8 cellular contexts compared by ENCODE assay signal in the genomic region with DNA sequence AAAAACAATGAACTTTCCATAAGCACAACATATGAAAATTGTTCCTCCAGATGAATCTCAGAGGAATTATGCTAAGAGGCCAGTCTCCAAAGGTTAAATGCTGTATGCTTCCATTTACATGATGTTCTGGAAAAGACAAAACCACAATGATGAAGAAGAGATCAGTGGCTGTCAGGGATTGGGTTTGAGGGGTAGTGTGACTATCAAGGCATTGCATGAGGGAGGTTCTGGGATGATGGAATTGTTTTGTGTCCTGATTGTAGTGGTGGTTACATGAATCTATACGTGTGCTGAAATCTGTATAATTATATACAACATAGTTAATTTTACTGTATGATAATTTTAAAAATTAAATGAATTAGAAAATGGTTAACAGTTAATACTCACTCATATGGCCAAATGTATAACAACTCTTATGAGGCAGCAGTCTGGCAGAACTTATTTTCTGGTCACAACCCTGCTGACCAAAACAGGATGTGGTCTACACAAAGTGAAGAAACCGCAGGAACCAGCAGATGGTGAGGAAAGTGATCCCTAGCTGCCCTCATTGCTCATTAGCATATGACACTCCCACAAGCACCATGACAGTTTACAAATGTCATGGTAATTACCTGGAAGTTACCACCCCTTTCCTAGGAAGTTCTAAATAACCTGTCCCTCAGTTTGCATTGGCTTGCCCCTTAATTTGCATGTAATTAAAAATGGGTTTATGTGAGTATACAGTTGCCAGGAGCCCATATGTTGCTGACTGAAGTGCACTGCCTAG. TPM values are rescaled to one million over a fixed set of nuclear protein-coding genes. Genes with fewer than 3 reads are reported as not detected.
DNase-seq lines count a peak whose midpoint lies in the region; ATAC-seq, FAIRE-seq and TF ChIP-seq lines count a peak whose summit lies in the region.

No MANE protein-coding gene starts in this region.

- FAIRE-seq in K562 (lab: Jason Lieb, UNC), result peak; percentile 97

- ATAC-seq in GM21360 (IDR thresholded peaks at IDR 0.05; ENCODE audit: unreplicated experiment), result peak; percentile 79
- ATAC-seq in HG03571 (IDR thresholded peaks at IDR 0.05; ENCODE audit: unreplicated experiment), result peak; percentile 86
- ATAC-seq in K562, result peak; percentile 98
- peak; percentile 75 to 90 (median 85) for ATAC-seq in natural killer cell

- intact Hi-C loops in K562 (cut with micrococcal nuclease) (loop anchor here (1.0 to 5.0 kb wide), 2 partner anchors 37 to 121 kb away; no protein-coding TSS in a partner anchor), natural killer cell (cut with micrococcal nuclease) (loop anchor here (2.0 kb wide), 1 partner anchor 32 kb away; the partner anchor contains the start of gene NSFL1C), Caco-2 (cut with micrococcal nuclease; ENCODE audit: unreplicated experiment) (loop anchor here (5.0 kb wide), 1 partner anchor 38 kb away; no protein-coding TSS in a partner anchor)

- TF ChIP-seq EP300 in K562 (IDR thresholded peaks at IDR 0.05; ENCODE audit: low read length), result peak; percentile 62

- in situ Hi-C loops in K562 (cut with MboI), result no loop called here

- no peak for TF ChIP-seq POLR2A in K562 (conservative IDR thresholded peaks at IDR 0.05)

- H3K27ac ChIP-seq in SU-DHL-6 (ENCODE audit: low read depth, low read length), result no peak overlapping the region
- H3K27ac ChIP-seq in K562 (ENCODE audit: extremely low read depth, low read depth, low read length), result peak overlapping the region; percentile 80

- CTCF ChIA-PET in K562 (lab: Yijun Ruan, JAX; ENCODE audit: low intra/inter-chr PET ratio) (no interaction called here), Caco-2 (lab: Charles Lee) (interaction anchor here (1.4 kb wide), 1 partner anchor 69 kb away, joined by 4 read pairs; no protein-coding TSS in a partner anchor)

- H3K27me3 ChIP-seq in SU-DHL-6 (ENCODE audit: low read length), result no peaks in the 10 kb centered on the region
- no peaks in the 10 kb centered on the region for H3K27me3 ChIP-seq in K562 (ENCODE audit: control insufficient read depth in 2 of 2, insufficient read depth in 2 of 2, low read length in 2 of 2)
- no peaks in the 10 kb centered on the region for H3K27me3 ChIP-seq in Caco-2 (replicated peaks; ENCODE audit: control insufficient read depth, insufficient read depth, low read length)

- no peak for TF ChIP-seq CTCF in SU-DHL-6 (IDR thresholded peaks at IDR 0.05; ENCODE audit: insufficient read depth, low read length, poor library complexity, severe bottlenecking)
- TF ChIP-seq CTCF in K562 (IDR thresholded peaks at IDR 0.05 in 2 of 3, conservative IDR thresholded peaks at IDR 0.05 in 1 of 3; ENCODE audit: insufficient read depth in 2 of 3, low read depth in 1 of 3, low read length in 3 of 3), result no peak
- no peak for TF ChIP-seq CTCF in natural killer cell (IDR thresholded peaks at IDR 0.05)
- no peak for TF ChIP-seq CTCF in Caco-2 (IDR thresholded peaks at IDR 0.05; ENCODE audit: insufficient read depth in 1 of 2, low read depth in 1 of 2, low read length in 1 of 2, severe bottlenecking in 1 of 2, unreplicated experiment in 1 of 2)

- H2AFZ ChIP-seq in SU-DHL-6 (ENCODE audit: low read depth, low read length, severe bottlenecking), result no peak overlapping the region
- H2AFZ ChIP-seq in K562 (ENCODE audit: low read depth, low read length), result peak overlapping the region; percentile 46; the same call in 1 of the 2 replicates

- H3K27ac Mint-ChIP-seq in natural killer cell (peak overlapping the region; percentile 45 to 62), Caco-2 (ENCODE audit: unreplicated experiment) (no peak overlapping the region)

- H3K4me1 Mint-ChIP-seq in natural killer cell (peaks cover 13 to 17% of the 10 kb centered on the region in 2 donors), Caco-2 (ENCODE audit: low read depth, unreplicated experiment) (no peaks in the 10 kb centered on the region)

- H3K4me3 Mint-ChIP-seq in natural killer cell (peak overlapping the region; percentile 21), Caco-2 (ENCODE audit: unreplicated experiment) (no peak overlapping the region)

- H3K4me1 ChIP-seq in K562 (replicated peaks in 1 of 2; ENCODE audit: control insufficient read depth in 2 of 2, insufficient read depth in 2 of 2, low read length in 2 of 2) (peaks cover 0 to 20% of the 10 kb centered on the region in 2 experiments; a peak in 3 of 5 replicates), Caco-2 (no peaks in the 10 kb centered on the region)

- H3K4me3 ChIP-seq in SU-DHL-6 (ENCODE audit: insufficient read depth, low read length, poor library complexity, severe bottlenecking), result no peak overlapping the region
- H3K4me3 ChIP-seq in K562, result no peak overlapping the region
- no peak overlapping the region for H3K4me3 ChIP-seq in Caco-2 (ENCODE audit: low read depth, low read length)

- no peaks in the 10 kb centered on the region for H3F3A ChIP-seq in SU-DHL-6 (ENCODE audit: insufficient read depth)

- BruUV-seq in K562 (replicated peaks; lab: Mats Ljungman, UMichigan) (TSS peak; percentile 67), Caco-2 (replicated peaks; lab: Mats Ljungman, UMichigan) (no TSS peak)

- H3K9me3 ChIP-seq in SU-DHL-6 (ENCODE audit: insufficient read depth, low read length) (no peaks in the 10 kb centered on the region), K562 (replicated peaks; ENCODE audit: control insufficient read depth, insufficient read depth, low read depth, low read length) (no peaks in the 10 kb centered on the region), Caco-2 (no peaks in the 10 kb centered on the region)

- H3K36me3 Mint-ChIP-seq in natural killer cell (peaks cover 5% of the 10 kb centered on the region), Caco-2 (ENCODE audit: insufficient read depth, unreplicated experiment) (peaks cover 6% of the 10 kb centered on the region)

- no peak for TF ChIP-seq RAD21 in K562 (CRISPR knock-in tag; conservative IDR thresholded peaks at IDR 0.05 in 1 of 2, IDR thresholded peaks at IDR 0.05 in 1 of 2)

- H3K9me1 ChIP-seq in K562 (ENCODE audit: control insufficient read depth, insufficient read depth, low read length), result no peaks in the 10 kb centered on the region

- no peak overlapping the region for H3K9ac ChIP-seq in SU-DHL-6 (ENCODE audit: low read length)
- H3K9ac ChIP-seq in K562 (ENCODE audit: insufficient read depth in 1 of 2, low read depth in 2 of 2, low read length in 2 of 2), result peak overlapping the region in 1 of 2 experiments; percentile 12; a peak in 1 of 4 replicates

- POLR2A ChIA-PET in K562 (lab: Yijun Ruan, JAX) (interaction anchor here (0.5 kb wide), 1 partner anchor 65 kb away, joined by 3 read pairs; no protein-coding TSS in a partner anchor), Caco-2 (lab: Charles Lee) (no interaction called here)

- H3K4me2 ChIP-seq in SU-DHL-6 (ENCODE audit: low read depth, low read length, poor library complexity, severe bottlenecking) (peak overlapping the region; percentile 33), K562 (ENCODE audit: insufficient read depth, low read length) (peak overlapping the region; percentile 51)

- peaks cover 31 to 52% of the 10 kb centered on the region in 2 donors for H3K27me3 Mint-ChIP-seq in natural killer cell (ENCODE audit: low read depth in 2 of 2)
- H3K27me3 Mint-ChIP-seq in Caco-2 (ENCODE audit: insufficient read depth, unreplicated experiment), result peaks cover 7% of the 10 kb centered on the region

- H3K36me3 ChIP-seq in SU-DHL-6 (ENCODE audit: low read length) (no peaks in the 10 kb centered on the region), K562 (ENCODE audit: control insufficient read depth, insufficient read depth, low read length) (no peaks in the 10 kb centered on the region), Caco-2 (ENCODE audit: control insufficient read depth, insufficient read depth, low read length) (no peaks in the 10 kb centered on the region)

- no peaks in the 10 kb centered on the region for H3K79me2 ChIP-seq in SU-DHL-6 (ENCODE audit: insufficient read depth, low read length)
- no peaks in the 10 kb centered on the region for H3K79me2 ChIP-seq in K562 (ENCODE audit: control insufficient read depth, insufficient read depth, low read length)

- no peaks in the 10 kb centered on the region for H3K9me2 ChIP-seq in SU-DHL-6 (replicated peaks; ENCODE audit: insufficient read depth, low read length)

- 0% methylated on average over 2 of the region's 2 CpGs for WGBS in K562 (ENCODE audit: insufficient coverage, low coverage, missing lambda C conversion rate)

- H4K20me1 ChIP-seq in SU-DHL-6 (ENCODE audit: low read depth, low read length) (no peaks in the 10 kb centered on the region), K562 (replicated peaks; ENCODE audit: control insufficient read depth, insufficient read depth, low read length) (no peaks in the 10 kb centered on the region)

- peak; percentile 73 for DNase-seq in GF-D8 (lab: John Stamatoyannopoulos, UW)
- peak in 2 of 4 experiments; percentile 66 to 89 for DNase-seq in K562 (ENCODE audit: extremely low read depth in 1 of 4, low spot score in 3 of 4)
- peak; percentile 58 for DNase-seq in natural killer cell
- no peak for DNase-seq in Caco-2
- DNase-seq in ecto neural progenitor cell (ENCODE audit: low spot score), result no peak

- H3K9me3 Mint-ChIP-seq in natural killer cell, result no peaks in the 10 kb centered on the region
- no peaks in the 10 kb centered on the region for H3K9me3 Mint-ChIP-seq in Caco-2 (ENCODE audit: unreplicated experiment)

RNA-seq across cellular contexts. Expression of gene NSFL1C, which starts 31.9 kb away (rescaled TPM):
- total RNA-seq in K562 (2011; cell fraction: chromatin; rRNA removed; ENCODE audit: low replicate concordance), result 50.9 and 82.3 TPM in 2 replicates
- 32.7 and 35.1 TPM in 2 replicates for total RNA-seq in K562 (2011; cell fraction: nucleolus; rRNA removed)
- 58.5 and 68.4 TPM in 2 replicates for total RNA-seq in K562 (2011; cell fraction: nucleoplasm; rRNA removed)
- 69.8 and 82.5 TPM in 2 replicates for total RNA-seq in K562 (2014; rRNA removed)
- 27.2 and 29.9 TPM in 2 replicates for total RNA-seq in K562 (2014; rRNA removed; fragmentation: Illumina TruSeq; extraction: Trizol)
- total RNA-seq in K562 (2015; rRNA removed; fragmentation: Illumina TruSeq; extraction: Trizol), result 35.4 and 36.3 TPM in 2 replicates
- total RNA-seq in K562 (2021), result 97.3 and 99.1 TPM in 2 replicates
- 20.8 and 26.5 TPM in 2 replicates for polyA plus RNA-seq in K562 (2011; rRNA removed)
- polyA plus RNA-seq in K562 (2011; cell fraction: cytosol; rRNA removed), result 15.1 and 25.0 TPM in 2 replicates
- 91.8 and 160 TPM in 2 replicates for polyA plus RNA-seq in K562 (2011; cell fraction: nucleus; rRNA removed)
- 78.4 and 79.6 TPM in 2 replicates for polyA plus RNA-seq in K562 (2012)
- polyA plus RNA-seq in K562 (2014; fragmentation: Illumina TruSeq; extraction: Trizol), result 104 and 119 TPM in 2 replicates
- 10 to 100 TPM; 39.3 to 47.0 TPM for polyA plus RNA-seq in K562 (2014; fragmentation: Nextera tagmentation; extraction: Ambion mirVana)
- polyA plus RNA-seq in K562 (2014; rRNA removed), result 53.8 and 71.3 TPM in 2 replicates
- 26.7 and 47.1 TPM in 2 replicates for polyA minus RNA-seq in K562 (2011; rRNA and poly(A)+ RNA removed)
- polyA minus RNA-seq in K562 (2011; cell fraction: cytosol; rRNA and poly(A)+ RNA removed), result 11.0 and 17.7 TPM in 2 replicates
- polyA minus RNA-seq in K562 (2011; cell fraction: nucleus; rRNA and poly(A)+ RNA removed), result 47.0 and 118 TPM in 2 replicates
- 10 to 100 TPM; 53.9 to 69.0 (median 66.2) TPM for total RNA-seq in natural killer cell
- 104 and 119 TPM in 2 replicates for total RNA-seq in Caco-2 (2022)

RNA-seq across cellular contexts. Expression of gene FKBP1A, which starts 41.9 kb away (rescaled TPM):
- 49.2 and 57.2 TPM in 2 replicates for total RNA-seq in K562 (2011; cell fraction: chromatin; rRNA removed; ENCODE audit: low replicate concordance)
- 36.9 and 40.8 TPM in 2 replicates for total RNA-seq in K562 (2011; cell fraction: nucleolus; rRNA removed)
- total RNA-seq in K562 (2011; cell fraction: nucleoplasm; rRNA removed), result 62.6 and 96.7 TPM in 2 replicates
- total RNA-seq in K562 (2014; rRNA removed), result 48.8 and 78.3 TPM in 2 replicates
- 69.9 and 73.3 TPM in 2 replicates for total RNA-seq in K562 (2014; rRNA removed; fragmentation: Illumina TruSeq; extraction: Trizol)
- total RNA-seq in K562 (2015; rRNA removed; fragmentation: Illumina TruSeq; extraction: Trizol), result 86.0 and 89.6 TPM in 2 replicates
- total RNA-seq in K562 (2021), result 176 and 177 TPM in 2 replicates
- 368 and 488 TPM in 2 replicates for polyA plus RNA-seq in K562 (2011; rRNA removed)
- 363 and 764 TPM in 2 replicates for polyA plus RNA-seq in K562 (2011; cell fraction: cytosol; rRNA removed)
- 155 and 276 TPM in 2 replicates for polyA plus RNA-seq in K562 (2011; cell fraction: nucleus; rRNA removed)
- 216 and 222 TPM in 2 replicates for polyA plus RNA-seq in K562 (2012)
- polyA plus RNA-seq in K562 (2014; fragmentation: Illumina TruSeq; extraction: Trizol), result 451 and 502 TPM in 2 replicates
- polyA plus RNA-seq in K562 (2014; fragmentation: Nextera tagmentation; extraction: Ambion mirVana), result 10 to 100 TPM; 63.5 to 82.4 TPM
- polyA plus RNA-seq in K562 (2014; rRNA removed), result 193 and 223 TPM in 2 replicates
- 152 and 189 TPM in 2 replicates for polyA minus RNA-seq in K562 (2011; rRNA and poly(A)+ RNA removed)
- 74.7 and 81.8 TPM in 2 replicates for polyA minus RNA-seq in K562 (2011; cell fraction: cytosol; rRNA and poly(A)+ RNA removed)
- polyA minus RNA-seq in K562 (2011; cell fraction: nucleus; rRNA and poly(A)+ RNA removed), result 17.6 and 53.8 TPM in 2 replicates
- 10 to 100 TPM; 74.6 to 76.4 (median 75.4) TPM for total RNA-seq in natural killer cell
- total RNA-seq in Caco-2 (2022), result 220 and 228 TPM in 2 replicates

RNA-seq across cellular contexts. Expression of gene SIRPB2, which starts 56.5 kb away (rescaled TPM):
- not detected in 2 replicates for total RNA-seq in K562 (2011; cell fraction: chromatin; rRNA removed; ENCODE audit: low replicate concordance)
- total RNA-seq in K562 (2011; cell fraction: nucleolus; rRNA removed), result not detected in 2 replicates
- total RNA-seq in K562 (2011; cell fraction: nucleoplasm; rRNA removed), result not detected in 2 replicates
- total RNA-seq in K562 (2014; rRNA removed), result not detected in 2 replicates
- total RNA-seq in K562 (2014; rRNA removed; fragmentation: Illumina TruSeq; extraction: Trizol), result not detected in 2 replicates
- total RNA-seq in K562 (2015; rRNA removed; fragmentation: Illumina TruSeq; extraction: Trizol), result 0.07 TPM in 1 of 2 replicates, not detected in the other
- total RNA-seq in K562 (2021), result not detected in 2 replicates
- polyA plus RNA-seq in K562 (2011; rRNA removed), result not detected in 2 replicates
- polyA plus RNA-seq in K562 (2011; cell fraction: cytosol; rRNA removed), result 0.01 TPM in 1 of 2 replicates, not detected in the other
- polyA plus RNA-seq in K562 (2011; cell fraction: nucleus; rRNA removed), result not detected in 2 replicates
- polyA plus RNA-seq in K562 (2012), result 0.05 and 0.17 TPM in 2 replicates
- not detected in 2 replicates for polyA plus RNA-seq in K562 (2014; fragmentation: Illumina TruSeq; extraction: Trizol)
- under 1 TPM in 1 of 2 experiments, not detected in 1; 0.07 TPM for polyA plus RNA-seq in K562 (2014; fragmentation: Nextera tagmentation; extraction: Ambion mirVana)
- polyA plus RNA-seq in K562 (2014; rRNA removed), result not detected in 2 replicates
- not detected in 2 replicates for polyA minus RNA-seq in K562 (2011; rRNA and poly(A)+ RNA removed)
- polyA minus RNA-seq in K562 (2011; cell fraction: cytosol; rRNA and poly(A)+ RNA removed), result not detected in 2 replicates
- polyA minus RNA-seq in K562 (2011; cell fraction: nucleus; rRNA and poly(A)+ RNA removed), result not detected in 2 replicates
- 1 to 10 TPM; 1.1 to 2.2 (median 1.5) TPM for total RNA-seq in natural killer cell
- total RNA-seq in Caco-2 (2022), result not detected in 2 replicates

Comparison
In these comparisons a context has a peak if more than half of its experiments do, and no peak if none do; other contexts are left out.
1. DNase-seq: peak in GF-D8 (single experiment) and natural killer cell (single experiment); none in Caco-2 (0 of 2) and ecto neural progenitor cell (single experiment).
2. Peak in every context shown above with its lines, with median percentiles within 50 percentile points of each other: ATAC-seq.